ENCODE assay signal across 8 cellular contexts in the genomic region with DNA sequence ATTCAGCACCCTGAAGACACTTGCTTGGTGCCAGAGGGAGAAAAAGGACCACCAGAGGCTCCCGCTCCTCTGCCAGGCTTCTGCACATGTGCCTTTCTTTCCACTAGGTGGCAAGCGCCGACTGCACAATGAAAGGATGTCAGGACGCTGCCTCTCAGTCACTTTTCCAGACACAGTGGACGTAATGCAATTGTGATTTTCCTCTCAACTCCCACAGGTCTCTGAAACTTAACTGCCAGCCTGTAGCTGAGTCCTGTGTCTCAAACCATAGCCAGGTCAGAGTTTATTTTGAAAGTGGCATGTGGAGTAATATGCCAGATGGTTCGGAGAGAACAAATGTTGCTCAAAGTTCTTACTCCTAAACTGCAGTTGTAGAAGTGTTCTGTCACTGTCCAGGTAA.
DNase-seq lines count a peak whose midpoint lies in the region; ATAC-seq and TF ChIP-seq lines count a peak whose summit lies in the region.

No MANE protein-coding gene starts in this region.

- ATAC-seq in GM18511 (IDR thresholded peaks at IDR 0.05; ENCODE audit: unreplicated experiment) (no peak), HG03039 (IDR thresholded peaks at IDR 0.05; ENCODE audit: unreplicated experiment) (no peak), GM21723 (IDR thresholded peaks at IDR 0.05; ENCODE audit: unreplicated experiment) (no peak)

- no peaks in the 10 kb centered on the region for H4K20me1 ChIP-seq in MM.1S (ENCODE audit: insufficient read depth, low read length)

- H2AFZ ChIP-seq in MM.1S (ENCODE audit: low read length): no peak overlapping the region

- DNase-seq in G401 (ENCODE audit: low spot score) (peak; percentile 60), MM.1S (no peak), UCSD-AML1 (lab: John Stamatoyannopoulos, UW; ENCODE audit: unreplicated experiment) (peak; percentile 14), glomerular visceral epithelial cell (ENCODE audit: extremely low spot score) (peak; percentile 68), pons (ENCODE audit: low spot score) (peak; percentile 73)

- no peak overlapping the region for H3K4me2 ChIP-seq in MM.1S (ENCODE audit: low read depth, low read length)

- no peak overlapping the region for H3K9ac ChIP-seq in MM.1S (ENCODE audit: low read length)

- H3K27me3 ChIP-seq in MM.1S (replicated peaks; ENCODE audit: insufficient read depth, low read length): no peaks in the 10 kb centered on the region

- no peaks in the 10 kb centered on the region for H3K9me3 ChIP-seq in MM.1S (replicated peaks; ENCODE audit: insufficient read depth, low read length)

- no peaks in the 10 kb centered on the region for H3K9me2 ChIP-seq in MM.1S (replicated peaks; ENCODE audit: insufficient read depth, low read length)

- H3K36me3 ChIP-seq in MM.1S (replicated peaks; ENCODE audit: insufficient read depth, low read length): no peaks in the 10 kb centered on the region

- no peaks in the 10 kb centered on the region for H3K4me1 ChIP-seq in MM.1S (ENCODE audit: low read length)

- no peaks in the 10 kb centered on the region for H3K79me2 ChIP-seq in MM.1S (ENCODE audit: low read length)

- in situ Hi-C loops in G401 (cut with HindIII; ENCODE audit: low sequenced_read_pairs): no loop called here

- H3K4me3 ChIP-seq in MM.1S (ENCODE audit: low read length): no peak overlapping the region

- H3K27ac ChIP-seq in MM.1S (ENCODE audit: low read length): no peak overlapping the region

- H3F3A ChIP-seq in MM.1S (ENCODE audit: insufficient read depth, low read length): no peaks in the 10 kb centered on the region

- TF ChIP-seq CTCF in MM.1S (IDR thresholded peaks at IDR 0.05; ENCODE audit: low read length): peak; percentile 40
